In genomic region chr18:79943608-79944125, GRCh38 we compare ENCODE assay signal across 17 cellular contexts. TPM values are rescaled to one million over a fixed set of nuclear protein-coding genes. Genes with fewer than 3 reads are reported as not detected.
DNase-seq lines count a peak whose midpoint lies in the region; ATAC-seq, FAIRE-seq and TF ChIP-seq lines count a peak whose summit lies in the region.
"Had no signal": no experiment of that assay in that cellular context is flagged by ENCODE, and none has a peak within 500 bp of the region (broad histone marks: within the 10 kb centered on the region; RNA-seq: fewer than 3 reads in every experiment).

No MANE protein-coding gene starts in this region.

- no peak overlapping the region for H3K9ac ChIP-seq in K562 (ENCODE audit: insufficient read depth in 1 of 2, low read depth in 2 of 2, low read length in 2 of 2)

- no peak for TF ChIP-seq RAD21 in K562 (CRISPR knock-in tag; conservative IDR thresholded peaks at IDR 0.05 in 1 of 2, IDR thresholded peaks at IDR 0.05 in 1 of 2)

- no peak for FAIRE-seq in K562 (lab: Jason Lieb, UNC)

- H3K27ac ChIP-seq in HEK293 (ENCODE audit: extremely low read depth, low read depth, low read length) (no peak overlapping the region), K562 (ENCODE audit: extremely low read depth, low read depth, low read length) (no peak overlapping the region), suprapubic skin (peak overlapping the region; percentile 31)
- H3K27ac ChIP-seq: heart right ventricle had no signal

- no peaks in the 10 kb centered on the region for H3K9me3 ChIP-seq in HEK293 (ENCODE audit: control insufficient read depth, insufficient read depth, low read depth, low read length)
- H3K9me3 ChIP-seq in K562 (replicated peaks; ENCODE audit: control insufficient read depth, insufficient read depth, low read depth, low read length): no peaks in the 10 kb centered on the region
- H3K9me3 ChIP-seq in suprapubic skin: no peaks in the 10 kb centered on the region
- H3K9me3 ChIP-seq: Caco-2, heart right ventricle, testis had no signal

- in situ Hi-C loops in K562 (cut with MboI): no loop called here

- TF ChIP-seq EP300 in K562 (IDR thresholded peaks at IDR 0.05; ENCODE audit: low read length): no peak
- no peak for TF ChIP-seq EP300 in suprapubic skin (IDR thresholded peaks at IDR 0.05)

- H3K79me2 ChIP-seq in K562 (ENCODE audit: control insufficient read depth, insufficient read depth, low read length): no peaks in the 10 kb centered on the region

- no peak overlapping the region for H2AFZ ChIP-seq in K562 (ENCODE audit: low read depth, low read length)

- H3K4me2 ChIP-seq in K562 (ENCODE audit: insufficient read depth, low read length): no peak overlapping the region

- peaks cover 11% of the 10 kb centered on the region; the same call in 1 of the 2 replicates for H3K4me1 ChIP-seq in HEK293 (ENCODE audit: control insufficient read depth, insufficient read depth, low read length)
- H3K4me1 ChIP-seq in K562 (replicated peaks in 1 of 2; ENCODE audit: control insufficient read depth in 2 of 2, insufficient read depth in 2 of 2, low read length in 2 of 2): peaks cover 6 to 37% of the 10 kb centered on the region in 2 experiments; a peak in 4 of 5 replicates
- H3K4me1 ChIP-seq in suprapubic skin: peaks cover 84% of the 10 kb centered on the region

- H3K27me3 ChIP-seq in K562 (ENCODE audit: control insufficient read depth in 2 of 2, insufficient read depth in 2 of 2, low read length in 2 of 2): no peaks in the 10 kb centered on the region
- no peaks in the 10 kb centered on the region for H3K27me3 ChIP-seq in suprapubic skin
- H3K27me3 ChIP-seq: heart right ventricle, testis had no signal

- TF ChIP-seq CTCF in HEK293 (tag by site-specific recombination; IDR thresholded peaks at IDR 0.05): no peak
- TF ChIP-seq CTCF in K562 (IDR thresholded peaks at IDR 0.05 in 2 of 3, conservative IDR thresholded peaks at IDR 0.05 in 1 of 3; ENCODE audit: insufficient read depth in 2 of 3, low read depth in 1 of 3, low read length in 3 of 3): no peak
- no peak for TF ChIP-seq CTCF in suprapubic skin (IDR thresholded peaks at IDR 0.05)
- no peak for TF ChIP-seq CTCF in progenitor cell of endocrine pancreas (IDR thresholded peaks at IDR 0.05; ENCODE audit: unreplicated experiment)

- H3K27ac Mint-ChIP-seq in progenitor cell of endocrine pancreas: no peak overlapping the region
- H3K27ac Mint-ChIP-seq: immature natural killer cell had no signal

- H3K4me3 Mint-ChIP-seq in progenitor cell of endocrine pancreas (ENCODE audit: low read depth): no peak overlapping the region
- H3K4me3 Mint-ChIP-seq: immature natural killer cell had no signal

- H3K4me3 ChIP-seq in HEK293 (ENCODE audit: low read depth, low read length): no peak overlapping the region
- no peak overlapping the region for H3K4me3 ChIP-seq in K562
- H3K4me3 ChIP-seq in suprapubic skin: no peak overlapping the region
- H3K4me3 ChIP-seq: heart right ventricle, testis had no signal

- H3K9me1 ChIP-seq in K562 (ENCODE audit: control insufficient read depth, insufficient read depth, low read length): no peaks in the 10 kb centered on the region

- peaks cover 14 to 48% of the 10 kb centered on the region in 2 experiments for H3K36me3 ChIP-seq in HEK293 (ENCODE audit: control insufficient read depth in 2 of 2, insufficient read depth in 1 of 2, low read length in 2 of 2)
- H3K36me3 ChIP-seq in K562 (ENCODE audit: control insufficient read depth, insufficient read depth, low read length): peaks cover 4% of the 10 kb centered on the region
- peaks cover 28% of the 10 kb centered on the region for H3K36me3 ChIP-seq in suprapubic skin

- TF ChIP-seq POLR2A in K562 (conservative IDR thresholded peaks at IDR 0.05) (no peak), suprapubic skin (IDR thresholded peaks at IDR 0.05) (no peak)

- CTCF ChIA-PET in HEK293 (lab: Yijun Ruan, JAX): no interaction called here
- CTCF ChIA-PET in K562 (lab: Yijun Ruan, JAX; ENCODE audit: low intra/inter-chr PET ratio): no interaction called here

- ATAC-seq in K562 (no peak), HG03025 (IDR thresholded peaks at IDR 0.05; ENCODE audit: low FRiP score, unreplicated experiment) (no peak)
- ATAC-seq: SK-N-SH treated with all-trans-retinoic acid at 6 μM for 48 hours had no signal

- H4K20me1 ChIP-seq in K562 (replicated peaks; ENCODE audit: control insufficient read depth, insufficient read depth, low read length): peaks cover 16% of the 10 kb centered on the region

- H3K9me3 Mint-ChIP-seq in progenitor cell of endocrine pancreas (ENCODE audit: low read depth): no peaks in the 10 kb centered on the region
- H3K9me3 Mint-ChIP-seq: activated T-helper 17 cell treated with anti-CD3 and anti-CD28 coated beads, Interleukin-2, amount 50 U/mL, for 72 hours; immature natural killer cell had no signal

- no peak for DNase-seq in K562 (ENCODE audit: extremely low read depth in 1 of 4, low spot score in 3 of 4)
- peak; percentile 71 for DNase-seq in mesenteric fat pad (ENCODE audit: low spot score)
- peak; percentile 56 to 79 for DNase-seq in suprapubic skin (ENCODE audit: low spot score in 2 of 2)
- DNase-seq in progenitor cell of endocrine pancreas (ENCODE audit: low spot score, unreplicated experiment): no peak
- DNase-seq in cerebellum (ENCODE audit: low spot score): no peak
- DNase-seq: Caco-2, HCEC 1CT, heart right ventricle, immature natural killer cell, NCI-H524 had no signal

- peaks cover 17% of the 10 kb centered on the region for H3K36me3 Mint-ChIP-seq in progenitor cell of endocrine pancreas (ENCODE audit: insufficient read depth)

- 77% methylated on average over 4 of the region's 20 CpGs for WGBS in K562 (ENCODE audit: insufficient coverage, low coverage, missing lambda C conversion rate)
- WGBS in suprapubic skin: 70% methylated on average over 6 of the region's 20 CpGs

- H3K27me3 Mint-ChIP-seq in progenitor cell of endocrine pancreas: no peaks in the 10 kb centered on the region
- H3K27me3 Mint-ChIP-seq: activated naive CD8-positive, alpha-beta T cell; activated T-helper 17 cell treated with anti-CD3 and anti-CD28 coated beads, Interleukin-2, amount 50 U/mL, for 72 hours; brain had no signal

- no TSS peak for BruUV-seq in K562 (replicated peaks; lab: Mats Ljungman, UMichigan)

- intact Hi-C loops in K562 (cut with micrococcal nuclease): no loop called here

- peaks cover 11% of the 10 kb centered on the region for H3K4me1 Mint-ChIP-seq in progenitor cell of endocrine pancreas (ENCODE audit: low read depth)

- POLR2A ChIA-PET in HEK293 (lab: Yijun Ruan, JAX) (no interaction called here), K562 (lab: Yijun Ruan, JAX) (interaction anchor here (0.6 kb wide), 1 partner anchor 25 kb away, joined by 4 read pairs; no protein-coding TSS in a partner anchor)

RNA-seq across cellular contexts. Expression of gene SLC66A2, which starts 7.8 kb away (rescaled TPM):
- total RNA-seq in K562 (2011; cell fraction: chromatin; rRNA removed; ENCODE audit: low replicate concordance): 7.5 and 14.8 TPM in 2 replicates
- total RNA-seq in K562 (2011; cell fraction: nucleolus; rRNA removed): 18.7 and 18.8 TPM in 2 replicates
- 9.4 and 11.6 TPM in 2 replicates for total RNA-seq in K562 (2011; cell fraction: nucleoplasm; rRNA removed)
- total RNA-seq in K562 (2014; rRNA removed): 12.9 and 17.2 TPM in 2 replicates
- total RNA-seq in K562 (2014; rRNA removed; fragmentation: Illumina TruSeq; extraction: Trizol): 1.1 and 1.9 TPM in 2 replicates
- 6.1 and 6.5 TPM in 2 replicates for total RNA-seq in K562 (2015; rRNA removed; fragmentation: Illumina TruSeq; extraction: Trizol)
- total RNA-seq in K562 (2021): 17.2 and 17.5 TPM in 2 replicates
- polyA plus RNA-seq in K562 (2011; rRNA removed): 5.3 and 5.6 TPM in 2 replicates
- 8.8 and 27.2 TPM in 2 replicates for polyA plus RNA-seq in K562 (2011; cell fraction: cytosol; rRNA removed)
- 7.4 and 16.2 TPM in 2 replicates for polyA plus RNA-seq in K562 (2011; cell fraction: nucleus; rRNA removed)
- polyA plus RNA-seq in K562 (2012): 9.1 and 10.4 TPM in 2 replicates
- polyA plus RNA-seq in K562 (2014; fragmentation: Illumina TruSeq; extraction: Trizol): 3.3 and 8.6 TPM in 2 replicates
- under 1 TPM; 0.25 to 0.38 TPM for polyA plus RNA-seq in K562 (2014; fragmentation: Nextera tagmentation; extraction: Ambion mirVana)
- 12.7 and 17.7 TPM in 2 replicates for polyA plus RNA-seq in K562 (2014; rRNA removed)
- 1.6 and 3.7 TPM in 2 replicates for polyA minus RNA-seq in K562 (2011; rRNA and poly(A)+ RNA removed)
- 5.3 and 6.8 TPM in 2 replicates for polyA minus RNA-seq in K562 (2011; cell fraction: cytosol; rRNA and poly(A)+ RNA removed)
- polyA minus RNA-seq in K562 (2011; cell fraction: nucleus; rRNA and poly(A)+ RNA removed): 3.9 and 4.6 TPM in 2 replicates
- 85.9 TPM for total RNA-seq in mesenteric fat pad
- 10 to 100 TPM; 53.4 to 84.7 (median 79.3) TPM for total RNA-seq in suprapubic skin
- total RNA-seq in progenitor cell of endocrine pancreas: 31.0 and 31.6 TPM in 2 replicates
- total RNA-seq in cerebellum: 26.4 TPM

RNA-seq across cellular contexts. Expression of gene HSBP1L1, which starts 20.8 kb away (rescaled TPM):
- not detected in 2 replicates for total RNA-seq in K562 (2011; cell fraction: chromatin; rRNA removed; ENCODE audit: low replicate concordance)
- not detected in 2 replicates for total RNA-seq in K562 (2011; cell fraction: nucleolus; rRNA removed)
- total RNA-seq in K562 (2011; cell fraction: nucleoplasm; rRNA removed): not detected in 2 replicates
- total RNA-seq in K562 (2014; rRNA removed): not detected in 2 replicates
- total RNA-seq in K562 (2014; rRNA removed; fragmentation: Illumina TruSeq; extraction: Trizol): not detected in 2 replicates
- not detected in 2 replicates for total RNA-seq in K562 (2015; rRNA removed; fragmentation: Illumina TruSeq; extraction: Trizol)
- total RNA-seq in K562 (2021): not detected in 2 replicates
- not detected in 2 replicates for polyA plus RNA-seq in K562 (2011; rRNA removed)
- polyA plus RNA-seq in K562 (2011; cell fraction: cytosol; rRNA removed): not detected in 2 replicates
- polyA plus RNA-seq in K562 (2011; cell fraction: nucleus; rRNA removed): not detected in 2 replicates
- polyA plus RNA-seq in K562 (2012): 0.91 and 1.2 TPM in 2 replicates
- not detected in 2 replicates for polyA plus RNA-seq in K562 (2014; fragmentation: Illumina TruSeq; extraction: Trizol)
- polyA plus RNA-seq in K562 (2014; fragmentation: Nextera tagmentation; extraction: Ambion mirVana): under 1 TPM; 0.24 to 0.36 TPM
- not detected in 2 replicates for polyA plus RNA-seq in K562 (2014; rRNA removed)
- polyA minus RNA-seq in K562 (2011; rRNA and poly(A)+ RNA removed): not detected in 2 replicates
- not detected in 2 replicates for polyA minus RNA-seq in K562 (2011; cell fraction: cytosol; rRNA and poly(A)+ RNA removed)
- polyA minus RNA-seq in K562 (2011; cell fraction: nucleus; rRNA and poly(A)+ RNA removed): not detected in 2 replicates
- total RNA-seq in mesenteric fat pad: 18.8 TPM
- 10 to 100 TPM; 25.0 to 45.7 (median 41.5) TPM for total RNA-seq in suprapubic skin
- total RNA-seq in progenitor cell of endocrine pancreas: 7.0 and 8.0 TPM in 2 replicates
- 2.3 TPM for total RNA-seq in cerebellum

RNA-seq across cellular contexts. Expression of gene TXNL4A, which starts 44.7 kb away (rescaled TPM):
- total RNA-seq in K562 (2011; cell fraction: chromatin; rRNA removed; ENCODE audit: low replicate concordance): 25.7 and 39.5 TPM in 2 replicates
- 17.0 and 20.5 TPM in 2 replicates for total RNA-seq in K562 (2011; cell fraction: nucleolus; rRNA removed)
- 29.1 and 53.2 TPM in 2 replicates for total RNA-seq in K562 (2011; cell fraction: nucleoplasm; rRNA removed)
- total RNA-seq in K562 (2014; rRNA removed): 68.7 and 78.9 TPM in 2 replicates
- total RNA-seq in K562 (2014; rRNA removed; fragmentation: Illumina TruSeq; extraction: Trizol): 85.5 and 87.5 TPM in 2 replicates
- total RNA-seq in K562 (2015; rRNA removed; fragmentation: Illumina TruSeq; extraction: Trizol): 86.1 and 98.0 TPM in 2 replicates
- total RNA-seq in K562 (2021): 132 and 139 TPM in 2 replicates
- polyA plus RNA-seq in K562 (2011; rRNA removed): 105 and 124 TPM in 2 replicates
- 110 and 120 TPM in 2 replicates for polyA plus RNA-seq in K562 (2011; cell fraction: cytosol; rRNA removed)
- 47.8 and 53.9 TPM in 2 replicates for polyA plus RNA-seq in K562 (2011; cell fraction: nucleus; rRNA removed)
- polyA plus RNA-seq in K562 (2012): 78.8 and 97.0 TPM in 2 replicates
- polyA plus RNA-seq in K562 (2014; fragmentation: Illumina TruSeq; extraction: Trizol): 46.5 and 49.6 TPM in 2 replicates
- 10 to 100 TPM; 27.0 to 51.2 TPM for polyA plus RNA-seq in K562 (2014; fragmentation: Nextera tagmentation; extraction: Ambion mirVana)
- 92.3 and 98.7 TPM in 2 replicates for polyA plus RNA-seq in K562 (2014; rRNA removed)
- 41.9 and 67.5 TPM in 2 replicates for polyA minus RNA-seq in K562 (2011; rRNA and poly(A)+ RNA removed)
- 50.7 and 54.0 TPM in 2 replicates for polyA minus RNA-seq in K562 (2011; cell fraction: cytosol; rRNA and poly(A)+ RNA removed)
- polyA minus RNA-seq in K562 (2011; cell fraction: nucleus; rRNA and poly(A)+ RNA removed): 5.0 and 14.0 TPM in 2 replicates
- total RNA-seq in mesenteric fat pad: 107 TPM
- total RNA-seq in suprapubic skin: 10 to 100 TPM; 20.6 to 35.0 (median 24.6) TPM
- 103 and 104 TPM in 2 replicates for total RNA-seq in progenitor cell of endocrine pancreas
- total RNA-seq in cerebellum: 34.5 TPM

Comparison
In these comparisons a context has a peak if more than half of its experiments do, and no peak if none do; other contexts are left out.
1. DNase-seq: peak in mesenteric fat pad (single experiment) and suprapubic skin (2 of 2); none in K562 (0 of 4), progenitor cell of endocrine pancreas (single experiment) and cerebellum (single experiment).